Comparison of ENCODE assay signal across 1 cellular context in the genomic region with DNA sequence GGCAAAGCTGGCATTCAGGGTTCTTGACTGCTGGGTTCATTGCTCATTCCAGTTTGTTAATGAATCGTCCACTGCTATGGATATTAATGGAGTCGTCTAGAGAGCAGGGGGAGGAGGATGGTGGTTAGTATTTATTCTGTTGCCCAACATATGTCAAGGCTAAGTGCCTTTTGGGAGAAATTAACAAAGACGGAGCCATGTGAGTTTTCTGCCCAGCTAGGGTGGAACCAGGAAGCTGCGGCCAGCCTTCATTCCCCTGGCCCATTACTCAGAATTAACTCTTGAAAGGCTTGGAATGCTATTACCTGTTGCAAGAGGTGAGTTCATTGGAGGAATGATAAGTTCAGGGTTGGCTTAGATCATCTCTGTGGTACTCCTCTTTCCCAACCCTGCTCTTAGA.
A peak's percentile ranks its signal among the peaks of the same experiment; 100 is the strongest.
TF ChIP-seq lines count a peak whose summit lies in the region.

No MANE protein-coding gene starts in this region.

TF ChIP-seq in H1, 55 proteins besides CTCF, POLR2A, EP300 and RAD21:
- TF ChIP-seq TEAD4 (IDR thresholded peaks at IDR 0.05; ENCODE audit: low read depth, low read length) (0 out of 2 replicates have a peak, but pooled peaks have one; percentile 3), SRF (IDR thresholded peaks at IDR 0.05; ENCODE audit: low read depth, low read length) (no peak)
